ENCODE assay signal across 1 cellular context in the genomic region with DNA sequence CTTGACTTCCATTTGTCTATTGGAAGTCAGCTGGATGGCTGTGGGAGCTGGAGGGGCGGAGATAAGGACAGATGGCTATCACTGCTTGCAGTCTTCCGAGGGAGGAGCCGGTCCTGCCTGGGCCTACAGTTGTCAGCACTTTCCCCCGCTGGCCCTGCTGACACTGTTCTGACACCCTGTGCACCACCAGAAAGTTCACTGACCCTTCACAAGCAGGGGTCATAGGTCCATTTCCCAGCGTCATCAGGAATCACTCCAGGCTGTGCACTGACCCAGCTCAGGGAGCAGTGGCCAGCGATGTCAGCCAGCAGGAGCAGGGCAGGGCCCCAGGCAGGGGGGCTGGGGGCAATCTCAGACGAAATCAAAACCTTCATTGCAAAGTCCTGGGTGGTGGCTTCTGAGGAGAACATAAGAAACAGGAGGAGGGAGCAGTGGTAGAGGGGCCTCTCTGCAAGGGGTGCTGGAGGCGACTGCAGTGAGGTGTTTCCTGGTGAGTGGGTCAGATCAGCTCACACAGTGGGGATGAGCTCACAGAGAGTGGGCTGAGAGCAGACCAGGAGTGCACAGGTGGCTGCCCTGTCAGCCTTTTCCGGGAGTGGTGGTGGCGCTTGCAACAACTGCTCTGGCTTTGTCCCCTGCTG.
TF ChIP-seq lines count a peak whose summit lies in the region.

No MANE protein-coding gene starts in this region.

TF ChIP-seq in GM23338, 12 proteins besides CTCF, POLR2A, EP300 and RAD21 (continued from another document):
- TF ChIP-seq ZNF462 (CRISPR knock-in tag; IDR thresholded peaks at IDR 0.05), result no peak
- no peak for TF ChIP-seq POLR2AphosphoS5 (IDR thresholded peaks at IDR 0.05; ENCODE audit: low read depth)
